In the genomic region with DNA sequence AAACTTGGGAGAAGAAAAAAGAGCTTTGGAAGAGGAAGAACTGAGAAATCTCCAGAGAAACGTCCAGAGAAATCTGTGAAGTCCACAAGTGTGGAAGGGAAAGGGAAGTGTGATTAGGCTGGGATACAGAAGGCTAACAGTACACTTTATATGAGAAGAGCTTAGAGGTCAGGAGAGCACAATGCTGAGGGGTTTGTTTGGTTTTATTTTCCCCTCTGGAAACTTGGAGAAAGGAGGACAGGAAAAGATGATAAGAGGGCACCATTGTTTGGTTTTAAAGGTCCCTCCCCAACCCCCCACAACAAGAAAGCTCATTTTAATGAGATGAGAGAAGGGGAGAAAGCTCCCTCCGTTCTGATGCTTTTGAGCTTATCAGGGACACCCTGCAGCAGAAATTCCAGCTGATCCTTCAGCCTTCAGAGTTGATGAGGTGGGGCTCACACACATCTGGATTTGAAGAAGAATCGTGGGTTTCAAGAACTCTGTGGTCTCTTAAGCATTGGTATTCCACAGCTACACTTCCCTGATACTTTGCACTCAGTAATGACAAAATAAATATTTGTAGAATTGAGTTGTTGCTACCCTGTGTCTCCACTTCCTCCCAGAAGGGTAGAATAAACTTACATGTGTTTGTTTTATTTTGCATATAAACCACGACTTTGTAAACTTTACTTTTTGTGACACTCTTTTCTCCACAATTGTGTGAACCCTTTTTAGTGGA, we compare ENCODE assay signal across 10 cellular contexts. TPM values are rescaled to one million over a fixed set of nuclear protein-coding genes. Genes with fewer than 3 reads are reported as not detected.
DNase-seq lines count a peak whose midpoint lies in the region; ATAC-seq, FAIRE-seq and TF ChIP-seq lines count a peak whose summit lies in the region.
"Had no signal": no experiment of that assay in that cellular context is flagged by ENCODE, and none has a peak within 500 bp of the region (broad histone marks: within the 10 kb centered on the region; RNA-seq: fewer than 3 reads in every experiment).

No MANE protein-coding gene starts in this region.

- H3K36me3 ChIP-seq in heart left ventricle = no peaks in the 10 kb centered on the region
- H3K36me3 ChIP-seq in astrocyte (ENCODE audit: insufficient read depth, low read length) = peaks cover 3% of the 10 kb centered on the region
- peaks cover 0 to 3% (median 0%) of the 10 kb centered on the region in 4 donors for H3K36me3 ChIP-seq in liver (ENCODE audit: control insufficient read depth in 4 of 4, insufficient read depth in 3 of 4, low read depth in 1 of 4, low read length in 3 of 4)
- H3K36me3 ChIP-seq in transverse colon = no peaks in the 10 kb centered on the region
- H3K36me3 ChIP-seq: gastrocnemius medialis had no signal

- no peak for TF ChIP-seq POLR2A in heart left ventricle (IDR thresholded peaks at IDR 0.05)
- TF ChIP-seq POLR2A in transverse colon (IDR thresholded peaks at IDR 0.05) = no peak

- WGBS in heart left ventricle, 4 donors = 23 to 31% (median 31%) methylated on average over 4 of the region's 4 CpGs
- WGBS in liver = 6% methylated on average over 4 of the region's 4 CpGs
- 22 to 35% methylated on average over 3 to 4 of the region's 4 CpGs for WGBS in transverse colon (ENCODE audit: low coverage in 1 of 2), 2 donors

- H3K27ac Mint-ChIP-seq in astrocyte (ENCODE audit: unreplicated experiment) = peak overlapping the region; percentile 56

- H3K4me1 Mint-ChIP-seq in astrocyte (ENCODE audit: low read depth, unreplicated experiment) = peaks cover 25% of the 10 kb centered on the region

- H3K9me3 Mint-ChIP-seq in astrocyte (ENCODE audit: unreplicated experiment) = no peaks in the 10 kb centered on the region

- peak in 1 of 4 donors; percentile 19 for ATAC-seq in heart left ventricle
- ATAC-seq: gastrocnemius medialis had no signal

- peaks cover 3% of the 10 kb centered on the region for H3K27me3 Mint-ChIP-seq in astrocyte (ENCODE audit: low read depth, unreplicated experiment)

- peak overlapping the region; percentile 99 for H3K4me3 Mint-ChIP-seq in astrocyte (ENCODE audit: unreplicated experiment)

- intact Hi-C loops in heart left ventricle (cut with DNase I) = loop anchor here in 1 of 10 donors (2.0 kb wide), 1 partner anchor 31 kb away; no protein-coding TSS in a partner anchor
- intact Hi-C loops in cardiac septum (cut with DNase I) = no loop called here
- intact Hi-C loops in transverse colon (cut with DNase I; ENCODE audit: low total_unique reads) = no loop called here

- H3K79me2 ChIP-seq in astrocyte (ENCODE audit: insufficient read depth, low read length) = peaks cover 89% of the 10 kb centered on the region

- H2AFZ ChIP-seq in astrocyte (ENCODE audit: low read depth, low read length) = no peak overlapping the region

- no peak for FAIRE-seq in astrocyte (lab: Jason Lieb, UNC)

- peak overlapping the region; percentile 93 for H3K4me2 ChIP-seq in astrocyte (ENCODE audit: low read length)

- TF ChIP-seq CTCF in heart left ventricle (IDR thresholded peaks at IDR 0.05) = no peak
- no peak for TF ChIP-seq CTCF in astrocyte (IDR thresholded peaks at IDR 0.05; ENCODE audit: insufficient read depth, low read depth, low read length)
- no peak for TF ChIP-seq CTCF in liver (IDR thresholded peaks at IDR 0.05; ENCODE audit: low read depth, low read length, missing input control)
- no peak for TF ChIP-seq CTCF in transverse colon (IDR thresholded peaks at IDR 0.05)

- H3K9me3 ChIP-seq in heart left ventricle (no peaks in the 10 kb centered on the region), astrocyte (ENCODE audit: insufficient read depth, low read depth, low read length) (no peaks in the 10 kb centered on the region), liver (ENCODE audit: control insufficient read depth in 4 of 4, low read length in 3 of 4) (no peaks in the 10 kb centered on the region), transverse colon (no peaks in the 10 kb centered on the region)
- H3K9me3 ChIP-seq: gastrocnemius medialis had no signal

- peaks cover 0 to 26% (median 5%) of the 10 kb centered on the region in 12 donors for H3K4me1 ChIP-seq in heart left ventricle
- H3K4me1 ChIP-seq in astrocyte (ENCODE audit: insufficient read depth, low read length) = peaks cover 34% of the 10 kb centered on the region
- peaks cover 6 to 37% (median 26%) of the 10 kb centered on the region in 4 donors for H3K4me1 ChIP-seq in liver (ENCODE audit: control insufficient read depth in 4 of 4, insufficient read depth in 4 of 4, low read length in 3 of 4)
- H3K4me1 ChIP-seq in transverse colon = peaks cover 3 to 41% (median 30%) of the 10 kb centered on the region in 4 donors
- H3K4me1 ChIP-seq: gastrocnemius medialis had no signal

- no peak for TF ChIP-seq RAD21 in liver (IDR thresholded peaks at IDR 0.05)

- peaks cover 47% of the 10 kb centered on the region for H4K20me1 ChIP-seq in astrocyte (ENCODE audit: insufficient read depth, low read length)

- peak overlapping the region; percentile 94 for H3K9ac ChIP-seq in astrocyte (ENCODE audit: low read length)
- peak overlapping the region; percentile 43 to 92 for H3K9ac ChIP-seq in liver (ENCODE audit: low read depth in 1 of 2, low read length in 2 of 2)

- TF ChIP-seq EP300 in transverse colon (IDR thresholded peaks at IDR 0.05; ENCODE audit: low read depth) = no peak

- H3K4me3 ChIP-seq in heart left ventricle = peak overlapping the region in 7 of 12 donors; percentile 14 to 76 (median 66)
- H3K4me3 ChIP-seq in astrocyte (ENCODE audit: insufficient read depth, low read depth, low read length) = peak overlapping the region; percentile 89
- peak overlapping the region; percentile 55 to 97 (median 79) for H3K4me3 ChIP-seq in liver (ENCODE audit: low read depth in 1 of 3, low read length in 3 of 3)
- peak overlapping the region in 2 of 4 donors; percentile 6 to 65 for H3K4me3 ChIP-seq in transverse colon

- in situ Hi-C loops in transverse colon (cut with MboI; ENCODE audit: low pct_ligation_motif_present in 1 of 4, low pct_unique_long_range_greater_than_20kb in 1 of 4, low sequenced_read_pairs in 3 of 4) = no loop called here

- H3K27ac ChIP-seq in heart left ventricle (peak overlapping the region in 5 of 12 donors; percentile 13 to 89 (median 46)), astrocyte (ENCODE audit: low read depth, low read length) (peak overlapping the region; percentile 88), liver (ENCODE audit: low read depth in 1 of 2, low read length in 2 of 2) (peak overlapping the region; percentile 77 to 87), transverse colon (peak overlapping the region; percentile 62 to 88 (median 86))

- H3K36me3 Mint-ChIP-seq in astrocyte (ENCODE audit: low read depth, unreplicated experiment) = peaks cover 3% of the 10 kb centered on the region

- peaks cover 2 to 58% (median 25%) of the 10 kb centered on the region in 9 donors for H3K27me3 ChIP-seq in heart left ventricle
- H3K27me3 ChIP-seq in astrocyte (ENCODE audit: insufficient read depth, low read length) = no peaks in the 10 kb centered on the region
- no peaks in the 10 kb centered on the region for H3K27me3 ChIP-seq in liver (ENCODE audit: control insufficient read depth in 4 of 4, insufficient read depth in 4 of 4, low read length in 3 of 4)
- H3K27me3 ChIP-seq in transverse colon = peaks cover 14% of the 10 kb centered on the region

- DNase-seq in heart left ventricle (no peak), cardiac septum (ENCODE audit: low spot score) (no peak), astrocyte (ENCODE audit: low read depth) (no peak), transverse colon (no peak), NCI-H446 (lab: John Stamatoyannopoulos, UW) (no peak), mesenteric fat pad (ENCODE audit: low spot score) (no peak), DMS153 (lab: John Stamatoyannopoulos, UW) (no peak)
- DNase-seq: gastrocnemius medialis, NCI-H345 had no signal

TF ChIP-seq in liver, 16 proteins besides CTCF, POLR2A, EP300 and RAD21 (continues in another document):
- peak; percentile 19 to 25 for TF ChIP-seq HNF4A (conservative IDR thresholded peaks at IDR 0.05)
- peak; percentile 19 for TF ChIP-seq SP1 (IDR thresholded peaks at IDR 0.05)
- TF ChIP-seq, protein P1, sequence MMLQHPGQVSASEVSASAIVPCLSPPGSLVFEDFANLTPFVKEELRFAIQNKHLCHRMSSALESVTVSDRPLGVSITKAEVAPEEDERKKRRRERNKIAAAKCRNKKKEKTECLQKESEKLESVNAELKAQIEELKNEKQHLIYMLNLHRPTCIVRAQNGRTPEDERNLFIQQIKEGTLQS (IDR thresholded peaks at IDR 0.05) = no peak
- no peak for TF ChIP-seq RXRA (IDR thresholded peaks at IDR 0.05)
- no peak for TF ChIP-seq JUND (IDR thresholded peaks at IDR 0.05)
- no peak for TF ChIP-seq FOXA1 (IDR thresholded peaks at IDR 0.05)
- TF ChIP-seq NR2F2 (IDR thresholded peaks at IDR 0.05) = peak; percentile 86
- TF ChIP-seq, protein P2, sequence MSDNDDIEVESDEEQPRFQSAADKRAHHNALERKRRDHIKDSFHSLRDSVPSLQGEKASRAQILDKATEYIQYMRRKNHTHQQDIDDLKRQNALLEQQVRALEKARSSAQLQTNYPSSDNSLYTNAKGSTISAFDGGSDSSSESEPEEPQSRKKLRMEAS (IDR thresholded peaks at IDR 0.05) = peak; percentile 8

RNA-seq across cellular contexts. Expression of a gene that starts 1.9 kb away (rescaled TPM):
- total RNA-seq in heart left ventricle (10 to 100 TPM in 1 of 9 donors, 1 to 10 TPM in 8; 1.8 to 11.0 (median 4.8) TPM), cardiac septum (5.9 TPM), astrocyte (76.1 and 77.4 TPM in 2 replicates), liver (10 to 100 TPM; 43.1 to 51.5 TPM), transverse colon (10 to 100 TPM; 10.5 to 71.8 (median 31.5) TPM), mesenteric fat pad (35.4 TPM)
- polyA plus RNA-seq in heart left ventricle (1 to 10 TPM in 1 of 2 donors, under 1 TPM in 1; 0.88 to 1.5 TPM), liver (10 to 100 TPM; 13.5 to 25.1 TPM)
